In the genomic region with DNA sequence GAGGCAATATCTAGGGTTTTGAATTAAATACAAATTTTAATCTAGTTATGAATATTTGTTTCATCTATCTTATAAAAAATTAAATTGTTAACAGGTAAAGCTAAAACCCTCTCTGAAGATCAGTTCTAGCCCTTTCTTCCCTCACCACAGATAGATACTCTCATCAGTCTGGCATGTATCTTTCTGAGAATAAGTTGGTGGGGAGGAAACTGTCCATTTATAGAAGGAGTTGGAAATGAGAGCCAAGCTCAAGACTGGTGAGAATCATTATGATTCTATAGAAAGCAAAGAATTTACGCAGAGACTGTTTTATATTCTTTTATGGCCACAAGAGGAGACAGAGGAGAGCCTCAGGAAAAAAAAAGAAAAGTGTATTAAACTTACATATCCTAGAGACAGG, we compare ENCODE assay signal across 17 cellular contexts. TPM values are rescaled to one million over a fixed set of nuclear protein-coding genes. Genes with fewer than 3 reads are reported as not detected.
DNase-seq lines count a peak whose midpoint lies in the region; ATAC-seq and TF ChIP-seq lines count a peak whose summit lies in the region.
"Had no signal": no experiment of that assay in that cellular context is flagged by ENCODE, and none has a peak within 500 bp of the region (broad histone marks: within the 10 kb centered on the region; RNA-seq: fewer than 3 reads in every experiment).

No MANE protein-coding gene starts in this region.

- no peak for DNase-seq in activated T-cell treated with anti-CD3 and anti-CD28 coated beads, Interleukin-2, amount 50 U/mL, for 24 hours
- no peak for DNase-seq in activated T-cell treated with anti-CD3 and anti-CD28 coated beads, Interleukin-2, amount 50 U/mL, for 4 hours
- peak; percentile 46 for DNase-seq in RPMI7951 (ENCODE audit: low read depth)
- DNase-seq in fibroblast of lung (ENCODE audit: low read depth in 2 of 2): peak in 1 of 2 donors; percentile 76
- no peak for DNase-seq in osteocyte (ENCODE audit: extremely low spot score, unreplicated experiment)
- DNase-seq in GM23338 (ENCODE audit: low spot score): no peak
- DNase-seq: body of pancreas; Calu3; effector CD4-positive, alpha-beta T cell; nephron progenitor cell; Right ventricle myocardium superior; stimulated activated CD4-positive, alpha-beta T cell treated with anti-CD3 and anti-CD28 coated beads, Interleukin-2, amount 100 ng/mL, for 24 hours; T-helper 9 cell; transverse colon had no signal

- peaks cover 9% of the 10 kb centered on the region for H3K4me1 Mint-ChIP-seq in activated T-cell treated with anti-CD3 and anti-CD28 coated beads, Interleukin-2, amount 50 U/mL, for 24 hours (ENCODE audit: low read depth)
- H3K4me1 Mint-ChIP-seq in activated T-cell treated with anti-CD3 and anti-CD28 coated beads, Interleukin-2, amount 50 U/mL, for 4 hours (ENCODE audit: low read depth): peaks cover 4% of the 10 kb centered on the region
- H3K4me1 Mint-ChIP-seq in osteocyte (ENCODE audit: unreplicated experiment) (peaks cover 22% of the 10 kb centered on the region), GM23338 (peaks cover 3% of the 10 kb centered on the region; the same call in 1 of the 3 replicates)
- H3K4me1 Mint-ChIP-seq: activated T-helper 17 cell treated with anti-CD3 and anti-CD28 coated beads, Interleukin-2, amount 50 U/mL, for 72 hours; nephron progenitor cell had no signal

- no peaks in the 10 kb centered on the region for H3K9me3 ChIP-seq in fibroblast of lung (ENCODE audit: control insufficient read depth, insufficient read depth, low read depth, low read length)
- H3K9me3 ChIP-seq: body of pancreas, transverse colon had no signal

- no peak overlapping the region for H3K4me3 Mint-ChIP-seq in activated T-cell treated with anti-CD3 and anti-CD28 coated beads, Interleukin-2, amount 50 U/mL, for 24 hours
- no peak overlapping the region for H3K4me3 Mint-ChIP-seq in activated T-cell treated with anti-CD3 and anti-CD28 coated beads, Interleukin-2, amount 50 U/mL, for 4 hours
- H3K4me3 Mint-ChIP-seq in osteocyte (ENCODE audit: unreplicated experiment) (peak overlapping the region; percentile 1), GM23338 (no peak overlapping the region)
- H3K4me3 Mint-ChIP-seq: activated T-helper 17 cell treated with anti-CD3 and anti-CD28 coated beads, Interleukin-2, amount 50 U/mL, for 72 hours; nephron progenitor cell had no signal

- no peaks in the 10 kb centered on the region for H3F3A ChIP-seq in GM23338 (replicated peaks; ENCODE audit: low read depth)

- peaks cover 71% of the 10 kb centered on the region for H3K36me3 Mint-ChIP-seq in activated T-cell treated with anti-CD3 and anti-CD28 coated beads, Interleukin-2, amount 50 U/mL, for 24 hours (ENCODE audit: low read depth)
- peaks cover 30% of the 10 kb centered on the region for H3K36me3 Mint-ChIP-seq in activated T-cell treated with anti-CD3 and anti-CD28 coated beads, Interleukin-2, amount 50 U/mL, for 4 hours (ENCODE audit: insufficient read depth)
- no peaks in the 10 kb centered on the region for H3K36me3 Mint-ChIP-seq in osteocyte (ENCODE audit: unreplicated experiment)
- H3K36me3 Mint-ChIP-seq in GM23338 (ENCODE audit: low read depth): no peaks in the 10 kb centered on the region

- H3K4me3 ChIP-seq in fibroblast of lung (replicated peaks in 1 of 4; ENCODE audit: control extremely low read depth in 1 of 4, insufficient read depth in 1 of 4, low read depth in 3 of 4, low read length in 4 of 4): no peak overlapping the region
- H3K4me3 ChIP-seq in GM23338: no peak overlapping the region
- H3K4me3 ChIP-seq: body of pancreas, transverse colon had no signal

- H3K9me3 Mint-ChIP-seq in activated T-cell treated with anti-CD3 and anti-CD28 coated beads, Interleukin-2, amount 50 U/mL, for 24 hours: no peaks in the 10 kb centered on the region
- no peaks in the 10 kb centered on the region for H3K9me3 Mint-ChIP-seq in activated T-cell treated with anti-CD3 and anti-CD28 coated beads, Interleukin-2, amount 50 U/mL, for 4 hours
- H3K9me3 Mint-ChIP-seq in osteocyte (ENCODE audit: unreplicated experiment) (no peaks in the 10 kb centered on the region), GM23338 (no peaks in the 10 kb centered on the region)
- H3K9me3 Mint-ChIP-seq: activated T-helper 17 cell treated with anti-CD3 and anti-CD28 coated beads, Interleukin-2, amount 50 U/mL, for 72 hours; nephron progenitor cell had no signal

- peak overlapping the region; percentile 51 for H3K27ac Mint-ChIP-seq in activated T-cell treated with anti-CD3 and anti-CD28 coated beads, Interleukin-2, amount 50 U/mL, for 24 hours
- H3K27ac Mint-ChIP-seq in osteocyte (ENCODE audit: unreplicated experiment) (peak overlapping the region; percentile 19), GM23338 (no peak overlapping the region)
- H3K27ac Mint-ChIP-seq: activated T-helper 17 cell treated with anti-CD3 and anti-CD28 coated beads, Interleukin-2, amount 50 U/mL, for 72 hours; nephron progenitor cell had no signal

- no peaks in the 10 kb centered on the region for H3K27me3 Mint-ChIP-seq in activated T-cell treated with anti-CD3 and anti-CD28 coated beads, Interleukin-2, amount 50 U/mL, for 24 hours
- no peaks in the 10 kb centered on the region for H3K27me3 Mint-ChIP-seq in activated T-cell treated with anti-CD3 and anti-CD28 coated beads, Interleukin-2, amount 50 U/mL, for 4 hours (ENCODE audit: low read depth)
- H3K27me3 Mint-ChIP-seq in osteocyte (ENCODE audit: unreplicated experiment) (no peaks in the 10 kb centered on the region), GM23338 (ENCODE audit: insufficient read depth, low read depth, poor library complexity) (peaks cover 2% of the 10 kb centered on the region)
- H3K27me3 Mint-ChIP-seq: activated T-helper 17 cell treated with anti-CD3 and anti-CD28 coated beads, Interleukin-2, amount 50 U/mL, for 72 hours had no signal

- H3K27me3 ChIP-seq in fibroblast of lung (ENCODE audit: control insufficient read depth, insufficient read depth, low read length) (no peaks in the 10 kb centered on the region), GM23338 (ENCODE audit: insufficient read depth) (no peaks in the 10 kb centered on the region)
- H3K27me3 ChIP-seq: body of pancreas, transverse colon had no signal

- H3K27ac ChIP-seq in fibroblast of lung (ENCODE audit: insufficient read depth, low read length) (no peak overlapping the region), GM23338 (ENCODE audit: low read depth) (no peak overlapping the region)
- H3K27ac ChIP-seq: body of pancreas, transverse colon had no signal

- no peak overlapping the region for H2AFZ ChIP-seq in fibroblast of lung (ENCODE audit: low read length)
- H2AFZ ChIP-seq in GM23338: no peak overlapping the region

- no peak overlapping the region for H3K9ac ChIP-seq in fibroblast of lung (ENCODE audit: insufficient read depth, low read length)

- H3K79me2 ChIP-seq in fibroblast of lung (ENCODE audit: control insufficient read depth, insufficient read depth, low read length) (no peaks in the 10 kb centered on the region), GM23338 (replicated peaks; ENCODE audit: insufficient read depth) (no peaks in the 10 kb centered on the region)

- H3K36me3 ChIP-seq in fibroblast of lung (ENCODE audit: control insufficient read depth, insufficient read depth, low read length) (no peaks in the 10 kb centered on the region), GM23338 (ENCODE audit: insufficient read depth) (no peaks in the 10 kb centered on the region)
- H3K36me3 ChIP-seq: transverse colon had no signal

- peaks cover 2% of the 10 kb centered on the region for H3K4me1 ChIP-seq in fibroblast of lung (ENCODE audit: control insufficient read depth, extremely low read depth, insufficient read depth, low read length)
- 0 out of 2 replicates have a peak, but pooled peaks cover under 1% of the 10 kb centered on the region for H3K4me1 ChIP-seq in GM23338 (ENCODE audit: insufficient read depth)
- H3K4me1 ChIP-seq: transverse colon had no signal

- no peak for ATAC-seq in activated T-cell treated with anti-CD3 and anti-CD28 coated beads, Interleukin-2, amount 50 U/mL, for 4 hours
- no peak for ATAC-seq in GM23338
- no peak for ATAC-seq in HG03520 (IDR thresholded peaks at IDR 0.05; ENCODE audit: unreplicated experiment)
- ATAC-seq in HG03565 (IDR thresholded peaks at IDR 0.05; ENCODE audit: unreplicated experiment): no peak
- ATAC-seq: activated T-helper 17 cell treated with anti-CD3 and anti-CD28 coated beads, Interleukin-2, amount 50 U/mL, for 72 hours; body of pancreas had no signal

- H4K20me1 ChIP-seq in fibroblast of lung (ENCODE audit: control insufficient read depth, extremely low read depth, insufficient read depth, low read length): no peaks in the 10 kb centered on the region
- H4K20me1 ChIP-seq in GM23338 (replicated peaks; ENCODE audit: insufficient read depth): no peaks in the 10 kb centered on the region

- H3K4me2 ChIP-seq in fibroblast of lung (ENCODE audit: extremely low read depth, insufficient read depth, low read length): peak overlapping the region; percentile 39
- H3K4me2 ChIP-seq in GM23338: no peak overlapping the region

- H3K9me2 ChIP-seq in GM23338 (ENCODE audit: insufficient read depth): no peaks in the 10 kb centered on the region; the same call in 1 of the 2 replicates

- TF ChIP-seq CTCF in fibroblast of lung (conservative IDR thresholded peaks at IDR 0.05 in 1 of 2, IDR thresholded peaks at IDR 0.05 in 1 of 2; ENCODE audit: low read depth in 1 of 2, low read length in 2 of 2): no peak
- TF ChIP-seq CTCF in osteocyte (IDR thresholded peaks at IDR 0.05): no peak
- no peak for TF ChIP-seq CTCF in GM23338 (conservative IDR thresholded peaks at IDR 0.05; ENCODE audit: low read depth in 2 of 2)

TF ChIP-seq in GM23338, 12 proteins besides CTCF, POLR2A, EP300 and RAD21:
- no peak for TF ChIP-seq JUNB (IDR thresholded peaks at IDR 0.05; ENCODE audit: unreplicated experiment)
- no peak for TF ChIP-seq STAT1 (IDR thresholded peaks at IDR 0.05; ENCODE audit: unreplicated experiment)
- TF ChIP-seq ZNF331 (CRISPR knock-in tag; IDR thresholded peaks at IDR 0.05; ENCODE audit: low read depth): no peak
TF ChIP-seq in GM23338: peak in this region for 0.

RNA-seq across cellular contexts. Expression of gene STARD4, which starts 59.0 kb away (rescaled TPM):
- 10 to 100 TPM; 22.2 to 26.5 (median 24.4) TPM for total RNA-seq in activated T-cell treated with anti-CD3 and anti-CD28 coated beads, Interleukin-2, amount 50 U/mL, for 4 hours
- 57.8 and 71.3 TPM in 2 replicates for total RNA-seq in RPMI7951 (2014; rRNA removed; shearing (Covaris generic))
- total RNA-seq in fibroblast of lung (88.6 and 154 TPM in 2 replicates), osteocyte (24.8 and 29.7 TPM in 2 replicates)
- polyA plus RNA-seq in fibroblast of lung (39.1 and 74.6 TPM in 2 replicates), GM23338 (2016; fragmentation: Nextera tagmentation; extraction: Ambion mirVana) (21.6 and 25.0 TPM in 2 replicates)
- polyA plus RNA-seq in fibroblast of lung (2012): 32.6 and 53.1 TPM in 2 replicates
- 15.7 and 42.7 TPM in 2 replicates for polyA minus RNA-seq in fibroblast of lung (ENCODE audit: low replicate concordance)
- 92.0 and 106 TPM in 2 replicates for total RNA-seq in GM23338 (2014; rRNA removed; shearing (Covaris generic))
